In the genomic region with DNA sequence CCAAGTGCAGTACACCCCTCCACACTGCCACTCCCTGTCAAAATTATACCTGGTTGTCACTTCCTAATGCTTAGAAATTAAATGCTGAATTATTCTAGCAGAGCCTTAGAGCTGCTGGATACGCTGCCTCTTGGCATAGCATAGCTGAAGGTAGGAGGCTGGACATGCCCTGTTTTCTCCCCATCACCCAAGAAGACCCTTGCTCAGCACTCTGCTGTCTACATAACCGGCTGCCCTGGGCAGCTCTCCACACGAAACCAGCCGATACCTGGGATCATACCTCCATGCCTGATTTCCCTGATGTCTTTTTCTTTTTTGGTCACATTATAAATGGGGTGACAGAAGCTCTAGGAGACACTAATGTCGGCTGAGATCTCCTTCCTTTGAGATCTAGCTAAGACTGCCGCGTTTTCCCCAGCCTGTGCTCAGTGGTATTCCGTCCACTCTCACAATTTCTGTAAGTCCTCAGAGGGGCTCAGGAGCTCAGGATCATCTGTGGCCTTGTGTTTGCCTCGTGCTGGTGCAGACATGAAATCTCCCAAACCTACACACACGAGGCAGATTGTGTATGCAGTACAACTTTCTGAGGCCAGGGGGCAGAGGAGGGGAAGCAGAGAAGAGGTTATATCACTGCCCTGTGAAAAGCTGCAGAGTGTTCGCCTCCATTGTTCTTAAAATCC, we compare ENCODE assay signal across 8 cellular contexts. TPM values are rescaled to one million over a fixed set of nuclear protein-coding genes. Genes with fewer than 3 reads are reported as not detected.
DNase-seq lines count a peak whose midpoint lies in the region; ATAC-seq and TF ChIP-seq lines count a peak whose summit lies in the region.

No MANE protein-coding gene starts in this region.

- TF ChIP-seq CTCF in NB4 (IDR thresholded peaks at IDR 0.05; ENCODE audit: low read depth, low read length), result peak; percentile 85
- TF ChIP-seq CTCF in heart left ventricle (IDR thresholded peaks at IDR 0.05), result peak; percentile 52 to 78 (median 68)

- H3K4me3 ChIP-seq in NB4 (ENCODE audit: low read depth, low read length), result no peak overlapping the region
- H3K4me3 ChIP-seq in SJCRH30, result no peak overlapping the region
- H3K4me3 ChIP-seq in heart left ventricle, result no peak overlapping the region

- H3K9me3 Mint-ChIP-seq in activated naive CD8-positive, alpha-beta T cell treated with anti-CD3 and anti-CD28 coated beads for 36 hours, result no peaks in the 10 kb centered on the region

- no peaks in the 10 kb centered on the region; the same call in 1 of the 2 replicates for H3K4me1 ChIP-seq in SJCRH30
- H3K4me1 ChIP-seq in heart left ventricle, result peaks cover 0 to 7% (median 1%) of the 10 kb centered on the region in 12 donors

- no peaks in the 10 kb centered on the region for H3K36me3 ChIP-seq in SJCRH30
- H3K36me3 ChIP-seq in heart left ventricle, result no peaks in the 10 kb centered on the region

- H3K36me3 Mint-ChIP-seq in activated naive CD8-positive, alpha-beta T cell treated with anti-CD3 and anti-CD28 coated beads for 36 hours, result no peaks in the 10 kb centered on the region

- DNase-seq in activated CD4-positive, alpha-beta T cell treated with anti-CD3 and anti-CD28 coated beads for 24 hours (ENCODE audit: low read depth in 2 of 2), result peak; percentile 47 to 55
- DNase-seq in activated CD4-positive, alpha-beta T cell treated with anti-CD3 and anti-CD28 coated beads for 1 hour, result no peak
- DNase-seq in NB4 (ENCODE audit: low read depth) (peak; percentile 95), SJCRH30 (peak; percentile 60 to 78), heart left ventricle (peak in 4 of 5 donors; percentile 48 to 56 (median 55)), pulmonary artery endothelial cell (ENCODE audit: low read depth, low spot score) (peak; percentile 24)
- peak; percentile 59 for DNase-seq in activated naive CD8-positive, alpha-beta T cell treated with anti-CD3 and anti-CD28 coated beads for 36 hours

- TF ChIP-seq POLR2A in NB4 (IDR thresholded peaks at IDR 0.05; ENCODE audit: extremely low read depth, insufficient read length), result no peak
- no peak for TF ChIP-seq POLR2A in heart left ventricle (IDR thresholded peaks at IDR 0.05)

- 60 to 64% (median 62%) methylated on average over 11 of the region's 11 CpGs for WGBS in heart left ventricle, 4 donors

- H3K27me3 ChIP-seq in SJCRH30 (no peaks in the 10 kb centered on the region), heart left ventricle (no peaks in the 10 kb centered on the region)

- H3K4me3 Mint-ChIP-seq in activated naive CD8-positive, alpha-beta T cell treated with anti-CD3 and anti-CD28 coated beads for 36 hours, result no peak overlapping the region

- H3K9me3 ChIP-seq in SJCRH30 (replicated peaks) (no peaks in the 10 kb centered on the region), heart left ventricle (no peaks in the 10 kb centered on the region)

- no peaks in the 10 kb centered on the region for H3K27me3 Mint-ChIP-seq in activated naive CD8-positive, alpha-beta T cell treated with anti-CD3 and anti-CD28 coated beads for 36 hours

- peak; percentile 45 to 83 (median 78) for ATAC-seq in heart left ventricle
- no peak for ATAC-seq in HG03025 (IDR thresholded peaks at IDR 0.05; ENCODE audit: low FRiP score, unreplicated experiment)

- H3K27ac ChIP-seq in SJCRH30 (no peak overlapping the region), heart left ventricle (no peak overlapping the region)

- H3K4me1 Mint-ChIP-seq in activated naive CD8-positive, alpha-beta T cell treated with anti-CD3 and anti-CD28 coated beads for 36 hours, result peaks cover 11% of the 10 kb centered on the region

- no peak overlapping the region for H3K27ac Mint-ChIP-seq in activated naive CD8-positive, alpha-beta T cell treated with anti-CD3 and anti-CD28 coated beads for 36 hours

- intact Hi-C loops in heart left ventricle (cut with DNase I), result loop anchor here (2.0 to 10.0 kb wide), 9 partner anchors 42 to 687 kb away; no protein-coding TSS in a partner anchor

RNA-seq across cellular contexts. Expression of a gene that starts 13.5 kb away (rescaled TPM):
- total RNA-seq in SJCRH30 (2014; rRNA removed; shearing (Covaris generic)), result 0.30 and 0.35 TPM in 2 replicates
- total RNA-seq in activated naive CD8-positive, alpha-beta T cell treated with anti-CD3 and anti-CD28 coated beads for 36 hours, result 100 to 1,000 TPM; 198 to 204 TPM
- total RNA-seq in heart left ventricle (10 to 100 TPM in 1 of 9 donors, 1 to 10 TPM in 2, under 1 TPM in 5, not detected in 1; 0.16 to 13.5 (median 0.87) TPM), pulmonary artery endothelial cell (not detected in 2 replicates)
- under 1 TPM; 0.58 to 0.65 TPM for polyA plus RNA-seq in heart left ventricle

RNA-seq across cellular contexts. Expression of a gene that starts 30.4 kb away (rescaled TPM):
- 1.3 and 2.4 TPM in 2 replicates for total RNA-seq in SJCRH30 (2014; rRNA removed; shearing (Covaris generic))
- 1 to 10 TPM; 6.1 to 7.3 TPM for total RNA-seq in activated naive CD8-positive, alpha-beta T cell treated with anti-CD3 and anti-CD28 coated beads for 36 hours
- total RNA-seq in heart left ventricle (1 to 10 TPM; 1.7 to 3.9 (median 2.4) TPM), pulmonary artery endothelial cell (0.88 and 1.5 TPM in 2 replicates)
- polyA plus RNA-seq in heart left ventricle, result 10 to 100 TPM in 1 of 2 donors, under 1 TPM in 1; 0.89 to 11.0 TPM

RNA-seq across cellular contexts. Expression of a gene that starts 36.1 kb away (rescaled TPM):
- total RNA-seq in SJCRH30 (2014; rRNA removed; shearing (Covaris generic)), result 25.7 and 31.6 TPM in 2 replicates
- total RNA-seq in activated naive CD8-positive, alpha-beta T cell treated with anti-CD3 and anti-CD28 coated beads for 36 hours, result 10 to 100 TPM; 85.4 to 89.6 TPM
- 10 to 100 TPM; 62.1 to 84.1 (median 74.9) TPM for total RNA-seq in heart left ventricle
- polyA plus RNA-seq in heart left ventricle, result 10 to 100 TPM; 48.7 to 94.9 TPM
- 65.5 and 67.7 TPM in 2 replicates for total RNA-seq in pulmonary artery endothelial cell

RNA-seq across cellular contexts. Expression of a gene that starts 54.0 kb away (rescaled TPM):
- 283 and 314 TPM in 2 replicates for total RNA-seq in SJCRH30 (2014; rRNA removed; shearing (Covaris generic))
- total RNA-seq in activated naive CD8-positive, alpha-beta T cell treated with anti-CD3 and anti-CD28 coated beads for 36 hours, result 100 to 1,000 TPM; 214 to 225 TPM
- total RNA-seq in heart left ventricle (1,000 to 10,000 TPM in 7 of 9 donors, 100 to 1,000 TPM in 2; 745 to 2,539 (median 1,214) TPM), pulmonary artery endothelial cell (219 and 270 TPM in 2 replicates)
- polyA plus RNA-seq in heart left ventricle, result 1,000 to 10,000 TPM; 1,226 to 4,214 TPM

Comparison
In these comparisons a context has a peak if more than half of its experiments do, and no peak if none do; other contexts are left out.
1. RNA of a gene that starts 13.5 kb away (total RNA-seq): 198 to 204 TPM in activated naive CD8-positive, alpha-beta T cell treated with anti-CD3 and anti-CD28 coated beads for 36 hours; 0.16 to 13.5 TPM in heart left ventricle, 0.30 to 0.35 TPM in SJCRH30 and not detected in pulmonary artery endothelial cell; every median in the first group is over 10 times any median in the second.